In the genomic region with DNA sequence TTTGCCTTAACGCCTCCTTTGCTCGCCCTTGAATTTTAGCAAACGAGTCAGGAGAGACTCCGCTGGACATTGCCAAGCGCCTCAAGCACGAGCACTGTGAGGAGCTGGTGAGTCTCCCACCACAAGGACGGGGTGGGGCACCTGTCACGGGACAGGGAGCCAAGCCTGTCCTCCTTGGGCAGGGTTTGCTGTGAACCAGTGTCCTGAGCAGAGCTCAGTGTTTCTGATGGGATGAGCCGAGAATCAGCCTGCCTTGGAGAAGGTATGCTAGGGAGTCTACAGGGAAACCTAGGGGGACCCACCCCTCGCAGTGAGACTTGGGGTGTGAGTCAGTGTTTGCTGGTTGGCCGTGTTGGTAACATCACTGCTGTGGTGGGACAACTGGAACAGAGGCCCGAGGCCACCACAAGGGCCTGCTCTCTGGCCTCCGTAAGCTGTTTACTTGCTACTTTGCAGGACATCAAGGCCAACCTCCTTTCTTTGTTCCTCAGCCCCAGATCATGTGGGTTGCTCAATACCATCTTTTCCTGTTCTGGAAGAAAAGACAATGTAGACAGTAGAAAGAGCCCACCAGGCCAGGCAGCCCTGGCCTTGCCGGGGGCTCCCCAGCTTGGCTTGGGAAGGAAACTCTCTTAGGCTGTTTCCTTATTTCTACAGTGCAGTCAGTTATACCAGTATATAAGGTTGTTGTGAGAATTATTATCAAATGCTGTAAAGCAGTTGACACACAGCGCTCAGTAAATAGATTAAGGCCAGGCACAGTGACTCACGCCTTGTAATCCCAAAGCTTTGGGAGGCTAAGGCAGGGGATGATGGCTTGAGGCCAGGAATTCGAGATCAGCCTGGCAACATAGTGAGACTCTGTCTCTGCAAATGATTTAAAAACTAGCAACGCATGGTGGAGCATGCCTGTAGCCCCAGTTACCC, we compare ENCODE assay signal across 1 cellular context.
TF ChIP-seq lines count a peak whose summit lies in the region.

No MANE protein-coding gene starts in this region.

TF ChIP-seq in HepG2, 621 proteins besides CTCF, POLR2A, EP300 and RAD21 (continued from another document):
- no peak for TF ChIP-seq ZFAT (CRISPR knock-in tag; conservative IDR thresholded peaks at IDR 0.05)
- TF ChIP-seq, protein P1, sequence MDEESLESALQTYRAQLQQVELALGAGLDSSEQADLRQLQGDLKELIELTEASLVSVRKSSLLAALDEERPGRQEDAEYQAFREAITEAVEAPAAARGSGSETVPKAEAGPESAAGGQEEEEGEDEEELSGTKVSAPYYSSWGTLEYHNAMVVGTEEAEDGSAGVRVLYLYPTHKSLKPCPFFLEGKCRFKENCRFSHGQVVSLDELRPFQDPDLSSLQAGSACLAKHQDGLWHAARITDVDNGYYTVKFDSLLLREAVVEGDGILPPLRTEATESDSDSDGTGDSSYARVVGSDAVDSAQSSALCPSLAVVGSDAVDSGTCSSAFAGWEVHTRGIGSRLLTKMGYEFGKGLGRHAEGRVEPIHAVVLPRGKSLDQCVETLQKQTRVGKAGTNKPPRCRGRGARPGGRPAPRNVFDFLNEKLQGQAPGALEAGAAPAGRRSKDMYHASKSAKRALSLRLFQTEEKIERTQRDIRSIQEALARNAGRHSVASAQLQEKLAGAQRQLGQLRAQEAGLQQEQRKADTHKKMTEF (CRISPR knock-in tag; IDR thresholded peaks at IDR 0.05), result peak; percentile 70; the same call in 1 of the 2 replicates
- TF ChIP-seq SP140L (CRISPR knock-in tag; IDR thresholded peaks at IDR 0.05; ENCODE audit: borderline replicate concordance), result no peak
- TF ChIP-seq, protein P2, sequence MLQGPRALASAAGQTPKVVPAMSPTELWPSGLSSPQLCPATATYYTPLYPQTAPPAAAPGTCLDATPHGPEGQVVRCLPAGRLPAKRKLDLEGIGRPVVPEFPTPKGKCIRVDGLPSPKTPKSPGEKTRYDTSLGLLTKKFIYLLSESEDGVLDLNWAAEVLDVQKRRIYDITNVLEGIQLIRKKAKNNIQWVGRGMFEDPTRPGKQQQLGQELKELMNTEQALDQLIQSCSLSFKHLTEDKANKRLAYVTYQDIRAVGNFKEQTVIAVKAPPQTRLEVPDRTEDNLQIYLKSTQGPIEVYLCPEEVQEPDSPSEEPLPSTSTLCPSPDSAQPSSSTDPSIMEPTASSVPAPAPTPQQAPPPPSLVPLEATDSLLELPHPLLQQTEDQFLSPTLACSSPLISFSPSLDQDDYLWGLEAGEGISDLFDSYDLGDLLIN (CRISPR knock-in tag; IDR thresholded peaks at IDR 0.05; ENCODE audit: borderline replicate concordance), result no peak
- TF ChIP-seq, protein P3, sequence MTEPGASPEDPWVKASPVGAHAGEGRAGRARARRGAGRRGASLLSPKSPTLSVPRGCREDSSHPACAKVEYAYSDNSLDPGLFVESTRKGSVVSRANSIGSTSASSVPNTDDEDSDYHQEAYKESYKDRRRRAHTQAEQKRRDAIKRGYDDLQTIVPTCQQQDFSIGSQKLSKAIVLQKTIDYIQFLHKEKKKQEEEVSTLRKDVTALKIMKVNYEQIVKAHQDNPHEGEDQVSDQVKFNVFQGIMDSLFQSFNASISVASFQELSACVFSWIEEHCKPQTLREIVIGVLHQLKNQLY (CRISPR knock-in tag; IDR thresholded peaks at IDR 0.05), result 0 out of 2 replicates have a peak, but pooled peaks have one; percentile 20
- TF ChIP-seq, protein P4, sequence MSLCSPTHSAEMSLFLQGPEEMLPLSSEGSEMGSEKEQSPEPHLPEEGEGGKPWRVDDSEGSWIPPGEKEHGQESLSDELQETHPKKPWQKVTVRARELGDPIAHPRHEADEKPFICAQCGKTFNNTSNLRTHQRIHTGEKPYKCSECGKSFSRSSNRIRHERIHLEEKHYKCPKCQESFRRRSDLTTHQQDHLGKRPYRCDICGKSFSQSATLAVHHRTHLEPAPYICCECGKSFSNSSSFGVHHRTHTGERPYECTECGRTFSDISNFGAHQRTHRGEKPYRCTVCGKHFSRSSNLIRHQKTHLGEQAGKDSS (CRISPR knock-in tag; IDR thresholded peaks at IDR 0.05; ENCODE audit: borderline replicate concordance, low read depth), result peak; percentile 93
- no peak for TF ChIP-seq STAT5B (CRISPR knock-in tag; IDR thresholded peaks at IDR 0.05)
- no peak for TF ChIP-seq MTF2 (CRISPR knock-in tag; IDR thresholded peaks at IDR 0.05; ENCODE audit: borderline replicate concordance)
- TF ChIP-seq, protein P5, sequence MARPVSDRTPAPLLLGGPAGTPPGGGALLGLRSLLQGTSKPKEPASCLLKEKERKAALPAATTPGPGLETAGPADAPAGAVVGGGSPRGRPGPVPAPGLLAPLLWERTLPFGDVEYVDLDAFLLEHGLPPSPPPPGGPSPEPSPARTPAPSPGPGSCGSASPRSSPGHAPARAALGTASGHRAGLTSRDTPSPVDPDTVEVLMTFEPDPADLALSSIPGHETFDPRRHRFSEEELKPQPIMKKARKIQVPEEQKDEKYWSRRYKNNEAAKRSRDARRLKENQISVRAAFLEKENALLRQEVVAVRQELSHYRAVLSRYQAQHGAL (CRISPR knock-in tag; IDR thresholded peaks at IDR 0.05; ENCODE audit: not compliant biosample characterization), result no peak
- TF ChIP-seq FOXM1 (CRISPR knock-in tag; IDR thresholded peaks at IDR 0.05), result no peak
- TF ChIP-seq, protein P6, sequence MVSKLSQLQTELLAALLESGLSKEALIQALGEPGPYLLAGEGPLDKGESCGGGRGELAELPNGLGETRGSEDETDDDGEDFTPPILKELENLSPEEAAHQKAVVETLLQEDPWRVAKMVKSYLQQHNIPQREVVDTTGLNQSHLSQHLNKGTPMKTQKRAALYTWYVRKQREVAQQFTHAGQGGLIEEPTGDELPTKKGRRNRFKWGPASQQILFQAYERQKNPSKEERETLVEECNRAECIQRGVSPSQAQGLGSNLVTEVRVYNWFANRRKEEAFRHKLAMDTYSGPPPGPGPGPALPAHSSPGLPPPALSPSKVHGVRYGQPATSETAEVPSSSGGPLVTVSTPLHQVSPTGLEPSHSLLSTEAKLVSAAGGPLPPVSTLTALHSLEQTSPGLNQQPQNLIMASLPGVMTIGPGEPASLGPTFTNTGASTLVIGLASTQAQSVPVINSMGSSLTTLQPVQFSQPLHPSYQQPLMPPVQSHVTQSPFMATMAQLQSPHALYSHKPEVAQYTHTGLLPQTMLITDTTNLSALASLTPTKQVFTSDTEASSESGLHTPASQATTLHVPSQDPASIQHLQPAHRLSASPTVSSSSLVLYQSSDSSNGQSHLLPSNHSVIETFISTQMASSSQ (IDR thresholded peaks at IDR 0.05; ENCODE audit: low read depth), result 0 out of 2 replicates have a peak, but pooled peaks have one; percentile 19
- TF ChIP-seq, protein P6 (CRISPR knock-in tag; IDR thresholded peaks at IDR 0.05; ENCODE audit: borderline replicate concordance), result 0 out of 2 replicates have a peak, but pooled peaks have one; percentile 34
- no peak for TF ChIP-seq ZNF496 (CRISPR knock-in tag; IDR thresholded peaks at IDR 0.05; ENCODE audit: insufficient replicate concordance)
- TF ChIP-seq ZSCAN12 (CRISPR knock-in tag; IDR thresholded peaks at IDR 0.05), result no peak
- TF ChIP-seq JDP2 (CRISPR knock-in tag; IDR thresholded peaks at IDR 0.05; ENCODE audit: borderline replicate concordance), result no peak
- TF ChIP-seq KDM2A (CRISPR knock-in tag; IDR thresholded peaks at IDR 0.05; ENCODE audit: borderline replicate concordance, low read depth), result 0 out of 2 replicates have a peak, but pooled peaks have one; percentile 12
- TF ChIP-seq SMAD3 (CRISPR knock-in tag; IDR thresholded peaks at IDR 0.05), result peak; percentile 76; the same call in 1 of the 2 replicates
